8 cellular contexts compared by ENCODE assay signal in genomic region chr6:57581586-57581985, GRCh38.
DNase-seq lines count a peak whose midpoint lies in the region; ATAC-seq, FAIRE-seq and TF ChIP-seq lines count a peak whose summit lies in the region.
"Not testable (repeated sequence)": the region's sequence is repeated elsewhere in the genome, so short reads cannot be mapped to it uniquely, and the experiment has no call there.

No MANE protein-coding gene starts in this region.

- H4K12ac ChIP-seq in trophoblast cell (ENCODE audit: low read depth, low read length) = not testable (repeated sequence)

- not testable (repeated sequence) for H2BK15ac ChIP-seq in IMR-90 (ENCODE audit: low read depth, low read length); H1 (ENCODE audit: low read length)

- H3K56ac ChIP-seq in IMR-90 (ENCODE audit: extremely low read depth, insufficient read depth, low read length); H1 (replicated peaks; ENCODE audit: insufficient read length, low read depth, low read length): not testable (repeated sequence)

- not testable (repeated sequence) for H3K4me3 ChIP-seq in IMR-90 (ENCODE audit: insufficient read depth, low read depth, low read length); adipocyte (ENCODE audit: low read length); H1 (ENCODE audit: extremely low read depth in 1 of 4, insufficient read depth in 2 of 4, low read depth in 3 of 4, low read length in 4 of 4); right lobe of liver; trophoblast cell (ENCODE audit: low read depth, low read length)

- in situ Hi-C loops in IMR-90 (cut with MboI; ENCODE audit: low sequenced_read_pairs) = not testable (repeated sequence)

- not testable (repeated sequence) for H4K20me1 ChIP-seq in IMR-90 (ENCODE audit: insufficient read depth, low read length); H1 (replicated peaks in 1 of 2; ENCODE audit: control insufficient read depth in 1 of 2, insufficient read depth in 2 of 2, low read length in 2 of 2)

- H3K79me1 ChIP-seq in IMR-90 (ENCODE audit: low read depth in 1 of 2, low read length in 2 of 2); H1 (ENCODE audit: low read depth, low read length); trophoblast cell (ENCODE audit: low read length): not testable (repeated sequence)

- not testable (repeated sequence) for TF ChIP-seq EP300 in H1 (IDR thresholded peaks at IDR 0.05; ENCODE audit: borderline replicate concordance in 1 of 2, low read depth in 2 of 2, low read length in 2 of 2)

- not testable (repeated sequence) for H2AK9ac ChIP-seq in IMR-90 (replicated peaks; ENCODE audit: low read depth, low read length, poor library complexity)

- H3K27me3 ChIP-seq in IMR-90 (ENCODE audit: control insufficient read depth, insufficient read depth, low read length); adipocyte (replicated peaks; ENCODE audit: control insufficient read depth, insufficient read depth, low read length); H1 (replicated peaks in 1 of 4; ENCODE audit: control insufficient read depth in 3 of 4, extremely low read depth in 1 of 4, insufficient read depth in 3 of 4, low read length in 3 of 4); right lobe of liver; trophoblast cell (ENCODE audit: insufficient read depth, low read length): not testable (repeated sequence)

- H3K18ac ChIP-seq in IMR-90 (ENCODE audit: low read depth, low read length); H1 (ENCODE audit: extremely low read depth, low read length); trophoblast cell (ENCODE audit: low read length): not testable (repeated sequence)

- H3K27ac ChIP-seq in IMR-90 (ENCODE audit: insufficient read depth, low read length); H1 (ENCODE audit: low read depth, low read length); right lobe of liver; trophoblast cell (ENCODE audit: low read depth, low read length): not testable (repeated sequence)

- H2AFZ ChIP-seq in IMR-90 (replicated peaks; ENCODE audit: low read length, poor library complexity); H1 (ENCODE audit: low read length); trophoblast cell (ENCODE audit: insufficient read depth, low read length, poor library complexity): not testable (repeated sequence)

- peak; percentile 70 for ATAC-seq in IMR-90 (ENCODE audit: low read depth)
- ATAC-seq in left lobe of liver = peak; percentile 44
- peak; percentile 32 to 54 (median 42) for ATAC-seq in right lobe of liver
- peak; percentile 46 for ATAC-seq in sciatic nerve

- TF ChIP-seq CTCF in IMR-90 (conservative IDR thresholded peaks at IDR 0.05; ENCODE audit: low read depth, low read length); H1 (IDR thresholded peaks at IDR 0.05; ENCODE audit: control extremely low read depth in 1 of 3, insufficient read depth in 1 of 3, low read depth in 1 of 3, low read length in 3 of 3); right lobe of liver (IDR thresholded peaks at IDR 0.05): not testable (repeated sequence)

- CTCF ChIA-PET in IMR-90 (lab: Yijun Ruan, JAX); H1 (lab: Charles Lee; ENCODE audit: partially characterized antibody): not testable (repeated sequence)

- H2AK5ac ChIP-seq in IMR-90 (ENCODE audit: low read depth, low read length); H1 (ENCODE audit: low read depth, low read length); trophoblast cell (ENCODE audit: low read length): not testable (repeated sequence)

- H3K4me1 ChIP-seq in IMR-90 (ENCODE audit: control insufficient read depth, insufficient read depth, low read length); adipocyte (ENCODE audit: control insufficient read depth, insufficient read depth, low read length); H1 (replicated peaks in 1 of 4; ENCODE audit: control insufficient read depth in 3 of 4, insufficient read depth in 4 of 4, low read length in 3 of 4); right lobe of liver; trophoblast cell (ENCODE audit: control insufficient read depth in 1 of 2, insufficient read depth in 2 of 2, low read length in 2 of 2): not testable (repeated sequence)

- not testable (repeated sequence) for H3K4me2 ChIP-seq in IMR-90 (ENCODE audit: low read depth, low read length); H1 (ENCODE audit: insufficient read depth in 1 of 2, low read depth in 2 of 2, low read length in 2 of 2); trophoblast cell (ENCODE audit: low read length)

- TF ChIP-seq POLR2A in H54 (IDR thresholded peaks at IDR 0.05; ENCODE audit: low read depth, low read length); IMR-90 (IDR thresholded peaks at IDR 0.05; ENCODE audit: low read depth, low read length); H1 (IDR thresholded peaks at IDR 0.05; ENCODE audit: control extremely low read depth in 1 of 2, low read depth in 2 of 2, low read length in 2 of 2); right lobe of liver (IDR thresholded peaks at IDR 0.05): not testable (repeated sequence)

- not testable (repeated sequence) for H3K36me3 ChIP-seq in IMR-90 (ENCODE audit: control insufficient read depth, insufficient read depth, low read length); adipocyte (ENCODE audit: control insufficient read depth, insufficient read depth, low read length, severe bottlenecking); H1 (ENCODE audit: control insufficient read depth in 2 of 4, insufficient read depth in 4 of 4, low read length in 3 of 4); right lobe of liver; trophoblast cell (ENCODE audit: control insufficient read depth in 1 of 2, insufficient read depth in 2 of 2, low read length in 2 of 2)

- peak; percentile 53 for FAIRE-seq in H54 (lab: Jason Lieb, UNC)
- peak; percentile 13 for FAIRE-seq in H1 (lab: Jason Lieb, UNC)

- not testable (repeated sequence) for H3K23me2 ChIP-seq in H1 (ENCODE audit: low read depth, low read length)

- WGBS in IMR-90 (ENCODE audit: extremely low coverage in 2 of 2, insufficient read length in 1 of 2), 2 experiments = no CpG with 5 or more reads among the region's 3 CpGs
- 90% methylated on average over 3 of the region's 3 CpGs; no CpG with 5 or more reads in 1 of the 2 experiments for WGBS in H1 (ENCODE audit: extremely low coverage in 1 of 2, insufficient coverage in 1 of 2, insufficient read length in 1 of 2, insufficient replicate concordance in 2 of 2, low coverage in 1 of 2, low lambda C conversion rate in 2 of 2, missing lambda C conversion rate in 1 of 2), 2 experiments
- WGBS in right lobe of liver (ENCODE audit: insufficient coverage, low coverage, low lambda C conversion rate, missing lambda C conversion rate) = 80% methylated on average over 3 of the region's 3 CpGs
- WGBS in trophoblast cell (ENCODE audit: extremely low coverage, insufficient coverage, insufficient read length) = no CpG with 5 or more reads among the region's 3 CpGs

- H3K9ac ChIP-seq in IMR-90 (ENCODE audit: low read depth, low read length); H1 (replicated peaks in 1 of 4; ENCODE audit: extremely low read depth in 1 of 4, low read depth in 3 of 4, low read length in 3 of 4); trophoblast cell (ENCODE audit: low read length): not testable (repeated sequence)
- H3K9ac ChIP-seq in adipocyte (ENCODE audit: low read length) = peak overlapping the region; percentile 25

- not testable (repeated sequence) for H3K14ac ChIP-seq in IMR-90 (replicated peaks; ENCODE audit: low read depth, low read length); H1 (ENCODE audit: insufficient read length); trophoblast cell (ENCODE audit: low read length)

- intact Hi-C loops in IMR-90 (cut with micrococcal nuclease); right lobe of liver (cut with DNase I); sciatic nerve (cut with DNase I): not testable (repeated sequence)

- not testable (repeated sequence) for H3K4ac ChIP-seq in IMR-90 (ENCODE audit: low read depth, low read length); H1 (replicated peaks; ENCODE audit: insufficient read length, low read depth, low read length); trophoblast cell (ENCODE audit: low read depth, low read length)

- H3K9me1 ChIP-seq in IMR-90 (ENCODE audit: insufficient read depth, low read length) = not testable (repeated sequence)

- POLR2A ChIA-PET in IMR-90 (lab: Charles Lee; ENCODE audit: unreplicated experiment); H1 (lab: Charles Lee; ENCODE audit: partially characterized antibody): not testable (repeated sequence)

- H4K91ac ChIP-seq in IMR-90 (ENCODE audit: insufficient read depth, low read depth, low read length); H1 (replicated peaks; ENCODE audit: insufficient read length, low read length); trophoblast cell (ENCODE audit: low read depth, low read length): not testable (repeated sequence)

- not testable (repeated sequence) for BruUV-seq in IMR-90 (replicated peaks; lab: Mats Ljungman, UMichigan)

- dilution Hi-C loops in IMR-90 (cut with HindIII; ENCODE audit: low sequenced_read_pairs, unreplicated experiment) = not testable (repeated sequence)

- not testable (repeated sequence) for H2BK120ac ChIP-seq in IMR-90 (ENCODE audit: low read depth, low read length); H1 (replicated peaks; ENCODE audit: low read depth, low read length); trophoblast cell (ENCODE audit: insufficient read depth, low read length, poor library complexity)

- H4K8ac ChIP-seq in IMR-90 (ENCODE audit: low read depth in 2 of 2, low read length in 2 of 2); H1 (ENCODE audit: extremely low read depth, insufficient read depth, low read length); trophoblast cell (ENCODE audit: low read depth, low read length): not testable (repeated sequence)

- H2BK20ac ChIP-seq in IMR-90 (ENCODE audit: low read depth, low read length); H1 (ENCODE audit: low read length): not testable (repeated sequence)

- H3K23ac ChIP-seq in IMR-90 (ENCODE audit: low read depth, low read length); H1 (ENCODE audit: insufficient read length); trophoblast cell (ENCODE audit: low read length): not testable (repeated sequence)

- not testable (repeated sequence) for DNase-seq in H54 (ENCODE audit: insufficient read length, low spot score); IMR-90; adipocyte (ENCODE audit: low read depth); H1 (ENCODE audit: low read depth in 1 of 2, low spot score in 2 of 2); left lobe of liver (ENCODE audit: low spot score); right lobe of liver; sciatic nerve (ENCODE audit: low spot score)
- DNase-seq in trophoblast cell = peak; percentile 0 to 26

- TF ChIP-seq RAD21 in IMR-90 (IDR thresholded peaks at IDR 0.05; ENCODE audit: low read length); H1 (IDR thresholded peaks at IDR 0.05 in 1 of 2, conservative IDR thresholded peaks at IDR 0.05 in 1 of 2; ENCODE audit: low read depth in 2 of 2, low read length in 2 of 2): not testable (repeated sequence)

- not testable (repeated sequence) for H4K5ac ChIP-seq in IMR-90 (ENCODE audit: low read depth, low read length); H1 (ENCODE audit: insufficient read length, low read depth, low read length)

- H2BK5ac ChIP-seq in IMR-90 (ENCODE audit: low read depth, low read length, poor library complexity, severe bottlenecking); H1 (ENCODE audit: low read depth, low read length); trophoblast cell (ENCODE audit: low read depth, low read length, poor library complexity): not testable (repeated sequence)

- not testable (repeated sequence) for H3K79me2 ChIP-seq in H1 (ENCODE audit: control insufficient read depth in 1 of 2, insufficient read depth in 2 of 2, low read length in 2 of 2); trophoblast cell (ENCODE audit: control insufficient read depth, insufficient read depth, low read length, poor library complexity)

- H3K9me3 ChIP-seq in IMR-90 (ENCODE audit: control insufficient read depth, insufficient read depth, low read length); adipocyte (ENCODE audit: control insufficient read depth, low read length); H1 (ENCODE audit: insufficient read depth in 2 of 2, low read depth in 1 of 2, low read length in 1 of 2); right lobe of liver; trophoblast cell (ENCODE audit: insufficient read depth, low read depth, low read length): not testable (repeated sequence)

- H2BK12ac ChIP-seq in H1 (ENCODE audit: low read depth, low read length); trophoblast cell (ENCODE audit: low read length): not testable (repeated sequence)
